In the genomic region with DNA sequence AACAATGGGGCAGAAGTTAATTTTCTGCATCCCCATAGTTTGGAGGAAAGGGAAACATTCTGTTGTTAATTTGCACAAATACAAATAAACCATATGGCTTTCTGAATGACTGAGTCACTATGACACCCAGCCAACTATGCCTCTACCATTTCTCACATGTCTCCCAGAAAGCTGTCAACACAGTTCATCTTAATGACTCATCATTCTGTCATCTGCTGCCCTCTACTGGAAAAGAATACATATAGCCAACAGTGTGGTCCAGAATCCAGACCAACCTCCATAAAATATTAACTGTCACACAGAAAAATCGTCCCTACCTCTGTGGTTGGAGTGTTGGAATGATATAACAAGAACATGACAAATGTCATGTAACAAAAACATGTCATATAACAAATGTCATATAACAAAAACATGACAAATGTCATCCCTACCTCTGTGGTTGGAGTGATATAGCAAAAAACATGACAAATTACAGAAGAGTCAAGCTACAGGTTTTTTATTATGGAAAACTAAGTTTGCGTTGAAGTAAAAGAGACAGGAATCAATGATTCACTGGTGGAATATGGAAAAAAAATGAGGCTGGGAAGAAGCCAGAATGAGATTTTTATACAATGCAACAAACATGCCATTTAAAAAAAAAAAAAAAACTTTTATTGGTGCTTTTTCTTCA, we compare ENCODE assay signal across 1 cellular context.
TF ChIP-seq lines count a peak whose summit lies in the region.

No MANE protein-coding gene starts in this region.

TF ChIP-seq in HepG2, 621 proteins besides CTCF, POLR2A, EP300 and RAD21 (continued from another document):
- TF ChIP-seq, protein P1, sequence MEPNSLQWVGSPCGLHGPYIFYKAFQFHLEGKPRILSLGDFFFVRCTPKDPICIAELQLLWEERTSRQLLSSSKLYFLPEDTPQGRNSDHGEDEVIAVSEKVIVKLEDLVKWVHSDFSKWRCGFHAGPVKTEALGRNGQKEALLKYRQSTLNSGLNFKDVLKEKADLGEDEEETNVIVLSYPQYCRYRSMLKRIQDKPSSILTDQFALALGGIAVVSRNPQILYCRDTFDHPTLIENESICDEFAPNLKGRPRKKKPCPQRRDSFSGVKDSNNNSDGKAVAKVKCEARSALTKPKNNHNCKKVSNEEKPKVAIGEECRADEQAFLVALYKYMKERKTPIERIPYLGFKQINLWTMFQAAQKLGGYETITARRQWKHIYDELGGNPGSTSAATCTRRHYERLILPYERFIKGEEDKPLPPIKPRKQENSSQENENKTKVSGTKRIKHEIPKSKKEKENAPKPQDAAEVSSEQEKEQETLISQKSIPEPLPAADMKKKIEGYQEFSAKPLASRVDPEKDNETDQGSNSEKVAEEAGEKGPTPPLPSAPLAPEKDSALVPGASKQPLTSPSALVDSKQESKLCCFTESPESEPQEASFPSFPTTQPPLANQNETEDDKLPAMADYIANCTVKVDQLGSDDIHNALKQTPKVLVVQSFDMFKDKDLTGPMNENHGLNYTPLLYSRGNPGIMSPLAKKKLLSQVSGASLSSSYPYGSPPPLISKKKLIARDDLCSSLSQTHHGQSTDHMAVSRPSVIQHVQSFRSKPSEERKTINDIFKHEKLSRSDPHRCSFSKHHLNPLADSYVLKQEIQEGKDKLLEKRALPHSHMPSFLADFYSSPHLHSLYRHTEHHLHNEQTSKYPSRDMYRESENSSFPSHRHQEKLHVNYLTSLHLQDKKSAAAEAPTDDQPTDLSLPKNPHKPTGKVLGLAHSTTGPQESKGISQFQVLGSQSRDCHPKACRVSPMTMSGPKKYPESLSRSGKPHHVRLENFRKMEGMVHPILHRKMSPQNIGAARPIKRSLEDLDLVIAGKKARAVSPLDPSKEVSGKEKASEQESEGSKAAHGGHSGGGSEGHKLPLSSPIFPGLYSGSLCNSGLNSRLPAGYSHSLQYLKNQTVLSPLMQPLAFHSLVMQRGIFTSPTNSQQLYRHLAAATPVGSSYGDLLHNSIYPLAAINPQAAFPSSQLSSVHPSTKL (CRISPR knock-in tag; IDR thresholded peaks at IDR 0.05), result peak; percentile 36; the same call in 1 of the 2 replicates
- TF ChIP-seq ZMAT3 (CRISPR knock-in tag; conservative IDR thresholded peaks at IDR 0.05) (no peak), FOSL1 (CRISPR knock-in tag; IDR thresholded peaks at IDR 0.05; ENCODE audit: borderline replicate concordance) (peak; percentile 33; the same call in 1 of the 2 replicates), TBL1XR1 (IDR thresholded peaks at IDR 0.05; ENCODE audit: borderline replicate concordance, low read length, partially characterized antibody) (no peak), ZNF816 (CRISPR knock-in tag; IDR thresholded peaks at IDR 0.05; ENCODE audit: borderline replicate concordance) (no peak), FOXA1 (IDR thresholded peaks at IDR 0.05) (no peak), FOXA1 (CRISPR knock-in tag; IDR thresholded peaks at IDR 0.05) (peak; percentile 33; the same call in 1 of the 2 replicates), STAG1 (CRISPR knock-in tag; IDR thresholded peaks at IDR 0.05) (peak; percentile 81), IRF2 (CRISPR knock-in tag; IDR thresholded peaks at IDR 0.05) (0 out of 2 replicates have a peak, but pooled peaks have one; percentile 37), MAFK (conservative IDR thresholded peaks at IDR 0.05 in 1 of 2, IDR thresholded peaks at IDR 0.05 in 1 of 2; ENCODE audit: low read length in 2 of 2) (peak; percentile 68 to 81), ZNF350 (CRISPR knock-in tag; IDR thresholded peaks at IDR 0.05; ENCODE audit: borderline replicate concordance, low read depth) (no peak), HOXD1 (CRISPR knock-in tag; IDR thresholded peaks at IDR 0.05) (no peak), SAP130 (CRISPR knock-in tag; IDR thresholded peaks at IDR 0.05; ENCODE audit: low read depth) (peak; percentile 38; the same call in 1 of the 2 replicates), CREB1 (IDR thresholded peaks at IDR 0.05) (peak; percentile 84), CREB1 (CRISPR knock-in tag; IDR thresholded peaks at IDR 0.05) (no peak), SMC3 (IDR thresholded peaks at IDR 0.05; ENCODE audit: low read length) (peak; percentile 67), ZNF644 (CRISPR knock-in tag; IDR thresholded peaks at IDR 0.05; ENCODE audit: low read depth) (peak; percentile 45; the same call in 1 of the 2 replicates), FOSL2 (CRISPR knock-in tag; IDR thresholded peaks at IDR 0.05) (peak; percentile 92), RNF2 (conservative IDR thresholded peaks at IDR 0.05; ENCODE audit: low read depth) (no peak), SRSF9 (IDR thresholded peaks at IDR 0.05; ENCODE audit: borderline replicate concordance, insufficient read depth, low read depth, low read length, poor library complexity, severe bottlenecking) (no peak), FOXA3 (CRISPR knock-in tag; IDR thresholded peaks at IDR 0.05) (peak; percentile 54; the same call in 1 of the 2 replicates), MXI1 (IDR thresholded peaks at IDR 0.05; ENCODE audit: borderline replicate concordance, low read depth, low read length) (peak; percentile 29; the same call in 1 of the 3 replicates), JUND (CRISPR knock-in tag; IDR thresholded peaks at IDR 0.05) (peak; percentile 69; the same call in 1 of the 2 replicates), MAFF (IDR thresholded peaks at IDR 0.05; ENCODE audit: low read depth, low read length) (peak; percentile 68), ELF3 (CRISPR knock-in tag; IDR thresholded peaks at IDR 0.05) (0 out of 2 replicates have a peak, but pooled peaks have one; percentile 12), ERF (CRISPR knock-in tag; IDR thresholded peaks at IDR 0.05) (0 out of 2 replicates have a peak, but pooled peaks have one; percentile 22), NFE2 (CRISPR knock-in tag; IDR thresholded peaks at IDR 0.05) (peak; percentile 29; the same call in 1 of the 2 replicates), ZBTB20 (CRISPR knock-in tag; IDR thresholded peaks at IDR 0.05; ENCODE audit: borderline replicate concordance, low read depth) (no peak), ZNF251 (CRISPR knock-in tag; IDR thresholded peaks at IDR 0.05) (no peak)
- TF ChIP-seq, protein P2, sequence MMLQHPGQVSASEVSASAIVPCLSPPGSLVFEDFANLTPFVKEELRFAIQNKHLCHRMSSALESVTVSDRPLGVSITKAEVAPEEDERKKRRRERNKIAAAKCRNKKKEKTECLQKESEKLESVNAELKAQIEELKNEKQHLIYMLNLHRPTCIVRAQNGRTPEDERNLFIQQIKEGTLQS (CRISPR knock-in tag; IDR thresholded peaks at IDR 0.05), result peak; percentile 69
- TF ChIP-seq, protein P3, sequence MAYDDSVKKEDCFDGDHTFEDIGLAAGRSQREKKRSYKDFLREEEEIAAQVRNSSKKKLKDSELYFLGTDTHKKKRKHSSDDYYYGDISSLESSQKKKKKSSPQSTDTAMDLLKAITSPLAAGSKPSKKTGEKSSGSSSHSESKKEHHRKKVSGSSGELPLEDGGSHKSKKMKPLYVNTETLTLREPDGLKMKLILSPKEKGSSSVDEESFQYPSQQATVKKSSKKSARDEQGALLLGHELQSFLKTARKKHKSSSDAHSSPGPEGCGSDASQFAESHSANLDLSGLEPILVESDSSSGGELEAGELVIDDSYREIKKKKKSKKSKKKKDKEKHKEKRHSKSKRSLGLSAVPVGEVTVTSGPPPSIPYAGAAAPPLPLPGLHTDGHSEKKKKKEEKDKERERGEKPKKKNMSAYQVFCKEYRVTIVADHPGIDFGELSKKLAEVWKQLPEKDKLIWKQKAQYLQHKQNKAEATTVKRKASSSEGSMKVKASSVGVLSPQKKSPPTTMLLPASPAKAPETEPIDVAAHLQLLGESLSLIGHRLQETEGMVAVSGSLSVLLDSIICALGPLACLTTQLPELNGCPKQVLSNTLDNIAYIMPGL (CRISPR knock-in tag; IDR thresholded peaks at IDR 0.05; ENCODE audit: borderline replicate concordance in 1 of 2, low read depth in 1 of 2), result 0 out of 4 replicates have a peak, but pooled peaks of 1 of the 2 experiments have one; percentile 24
- TF ChIP-seq, protein P4, sequence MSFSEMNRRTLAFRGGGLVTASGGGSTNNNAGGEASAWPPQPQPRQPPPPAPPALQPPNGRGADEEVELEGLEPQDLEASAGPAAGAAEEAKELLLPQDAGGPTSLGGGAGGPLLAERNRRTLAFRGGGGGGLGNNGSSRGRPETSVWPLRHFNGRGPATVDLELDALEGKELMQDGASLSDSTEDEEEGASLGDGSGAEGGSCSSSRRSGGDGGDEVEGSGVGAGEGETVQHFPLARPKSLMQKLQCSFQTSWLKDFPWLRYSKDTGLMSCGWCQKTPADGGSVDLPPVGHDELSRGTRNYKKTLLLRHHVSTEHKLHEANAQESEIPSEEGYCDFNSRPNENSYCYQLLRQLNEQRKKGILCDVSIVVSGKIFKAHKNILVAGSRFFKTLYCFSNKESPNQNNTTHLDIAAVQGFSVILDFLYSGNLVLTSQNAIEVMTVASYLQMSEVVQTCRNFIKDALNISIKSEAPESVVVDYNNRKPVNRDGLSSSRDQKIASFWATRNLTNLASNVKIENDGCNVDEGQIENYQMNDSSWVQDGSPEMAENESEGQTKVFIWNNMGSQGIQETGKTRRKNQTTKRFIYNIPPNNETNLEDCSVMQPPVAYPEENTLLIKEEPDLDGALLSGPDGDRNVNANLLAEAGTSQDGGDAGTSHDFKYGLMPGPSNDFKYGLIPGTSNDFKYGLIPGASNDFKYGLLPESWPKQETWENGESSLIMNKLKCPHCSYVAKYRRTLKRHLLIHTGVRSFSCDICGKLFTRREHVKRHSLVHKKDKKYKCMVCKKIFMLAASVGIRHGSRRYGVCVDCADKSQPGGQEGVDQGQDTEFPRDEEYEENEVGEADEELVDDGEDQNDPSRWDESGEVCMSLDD (CRISPR knock-in tag; IDR thresholded peaks at IDR 0.05; ENCODE audit: borderline replicate concordance), result no peak
- TF ChIP-seq, protein P5, sequence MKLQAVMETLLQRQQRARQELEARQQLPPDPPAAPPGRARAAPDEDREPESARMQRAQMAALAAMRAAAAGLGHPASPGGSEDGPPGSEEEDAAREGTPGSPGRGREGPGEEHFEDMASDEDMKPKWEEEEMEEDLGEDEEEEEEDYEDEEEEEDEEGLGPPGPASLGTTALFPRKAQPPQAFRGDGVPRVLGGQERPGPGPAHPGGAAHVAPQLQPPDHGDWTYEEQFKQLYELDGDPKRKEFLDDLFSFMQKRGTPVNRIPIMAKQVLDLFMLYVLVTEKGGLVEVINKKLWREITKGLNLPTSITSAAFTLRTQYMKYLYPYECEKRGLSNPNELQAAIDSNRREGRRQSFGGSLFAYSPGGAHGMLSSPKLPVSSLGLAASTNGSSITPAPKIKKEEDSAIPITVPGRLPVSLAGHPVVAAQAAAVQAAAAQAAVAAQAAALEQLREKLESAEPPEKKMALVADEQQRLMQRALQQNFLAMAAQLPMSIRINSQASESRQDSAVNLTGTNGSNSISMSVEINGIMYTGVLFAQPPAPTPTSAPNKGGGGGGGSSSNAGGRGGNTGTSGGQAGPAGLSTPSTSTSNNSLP (IDR thresholded peaks at IDR 0.05; ENCODE audit: low read depth, low read length), result peak; percentile 59; the same call in 1 of the 2 replicates
- TF ChIP-seq, protein P6, sequence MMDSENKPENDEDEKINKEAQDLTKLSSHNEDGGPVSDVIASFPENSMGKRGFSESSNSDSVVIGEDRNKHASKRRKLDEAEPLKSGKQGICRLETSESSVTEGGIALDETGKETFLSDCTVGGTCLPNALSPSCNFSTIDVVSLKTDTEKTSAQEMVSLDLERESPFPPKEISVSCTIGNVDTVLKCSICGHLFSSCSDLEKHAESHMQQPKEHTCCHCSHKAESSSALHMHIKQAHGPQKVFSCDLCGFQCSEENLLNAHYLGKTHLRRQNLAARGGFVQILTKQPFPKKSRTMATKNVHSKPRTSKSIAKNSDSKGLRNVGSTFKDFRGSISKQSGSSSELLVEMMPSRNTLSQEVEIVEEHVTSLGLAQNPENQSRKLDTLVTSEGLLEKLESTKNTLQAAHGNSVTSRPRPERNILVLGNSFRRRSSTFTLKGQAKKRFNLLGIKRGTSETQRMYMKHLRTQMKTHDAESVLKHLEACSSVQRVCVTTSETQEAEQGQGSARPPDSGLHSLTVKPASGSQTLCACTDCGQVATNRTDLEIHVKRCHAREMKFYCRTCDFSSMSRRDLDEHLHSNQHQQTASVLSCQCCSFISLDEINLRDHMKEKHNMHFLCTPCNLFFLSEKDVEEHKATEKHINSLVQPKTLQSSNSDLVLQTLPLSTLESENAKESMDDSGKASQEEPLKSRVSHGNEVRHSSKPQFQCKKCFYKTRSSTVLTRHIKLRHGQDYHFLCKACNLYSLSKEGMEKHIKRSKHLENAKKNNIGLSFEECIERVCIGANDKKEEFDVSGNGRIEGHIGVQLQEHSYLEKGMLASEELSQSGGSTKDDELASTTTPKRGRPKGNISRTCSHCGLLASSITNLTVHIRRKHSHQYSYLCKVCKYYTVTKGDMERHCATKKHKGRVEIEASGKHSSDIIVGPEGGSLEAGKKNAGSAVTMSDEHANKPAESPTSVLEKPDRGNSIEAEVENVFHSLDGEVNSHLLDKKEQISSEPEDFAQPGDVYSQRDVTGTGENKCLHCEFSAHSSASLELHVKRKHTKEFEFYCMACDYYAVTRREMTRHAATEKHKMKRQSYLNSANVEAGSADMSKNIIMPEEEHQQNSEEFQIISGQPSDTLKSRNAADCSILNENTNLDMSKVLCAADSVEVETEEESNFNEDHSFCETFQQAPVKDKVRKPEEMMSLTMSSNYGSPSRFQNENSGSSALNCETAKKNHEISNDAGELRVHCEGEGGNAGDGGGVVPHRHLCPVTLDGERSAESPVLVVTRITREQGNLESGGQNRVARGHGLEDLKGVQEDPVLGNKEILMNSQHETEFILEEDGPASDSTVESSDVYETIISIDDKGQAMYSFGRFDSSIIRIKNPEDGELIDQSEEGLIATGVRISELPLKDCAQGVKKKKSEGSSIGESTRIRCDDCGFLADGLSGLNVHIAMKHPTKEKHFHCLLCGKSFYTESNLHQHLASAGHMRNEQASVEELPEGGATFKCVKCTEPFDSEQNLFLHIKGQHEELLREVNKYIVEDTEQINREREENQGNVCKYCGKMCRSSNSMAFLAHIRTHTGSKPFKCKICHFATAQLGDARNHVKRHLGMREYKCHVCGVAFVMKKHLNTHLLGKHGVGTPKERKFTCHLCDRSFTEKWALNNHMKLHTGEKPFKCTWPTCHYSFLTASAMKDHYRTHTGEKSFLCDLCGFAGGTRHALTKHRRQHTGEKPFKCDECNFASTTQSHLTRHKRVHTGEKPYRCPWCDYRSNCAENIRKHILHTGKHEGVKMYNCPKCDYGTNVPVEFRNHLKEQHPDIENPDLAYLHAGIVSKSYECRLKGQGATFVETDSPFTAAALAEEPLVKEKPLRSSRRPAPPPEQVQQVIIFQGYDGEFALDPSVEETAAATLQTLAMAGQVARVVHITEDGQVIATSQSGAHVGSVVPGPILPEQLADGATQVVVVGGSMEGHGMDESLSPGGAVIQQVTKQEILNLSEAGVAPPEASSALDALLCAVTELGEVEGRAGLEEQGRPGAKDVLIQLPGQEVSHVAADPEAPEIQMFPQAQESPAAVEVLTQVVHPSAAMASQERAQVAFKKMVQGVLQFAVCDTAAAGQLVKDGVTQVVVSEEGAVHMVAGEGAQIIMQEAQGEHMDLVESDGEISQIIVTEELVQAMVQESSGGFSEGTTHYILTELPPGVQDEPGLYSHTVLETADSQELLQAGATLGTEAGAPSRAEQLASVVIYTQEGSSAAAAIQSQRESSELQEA (CRISPR knock-in tag; IDR thresholded peaks at IDR 0.05; ENCODE audit: not compliant biosample characterization), result no peak
TF ChIP-seq in HepG2: peak in this region for 23.
